In the genomic region with DNA sequence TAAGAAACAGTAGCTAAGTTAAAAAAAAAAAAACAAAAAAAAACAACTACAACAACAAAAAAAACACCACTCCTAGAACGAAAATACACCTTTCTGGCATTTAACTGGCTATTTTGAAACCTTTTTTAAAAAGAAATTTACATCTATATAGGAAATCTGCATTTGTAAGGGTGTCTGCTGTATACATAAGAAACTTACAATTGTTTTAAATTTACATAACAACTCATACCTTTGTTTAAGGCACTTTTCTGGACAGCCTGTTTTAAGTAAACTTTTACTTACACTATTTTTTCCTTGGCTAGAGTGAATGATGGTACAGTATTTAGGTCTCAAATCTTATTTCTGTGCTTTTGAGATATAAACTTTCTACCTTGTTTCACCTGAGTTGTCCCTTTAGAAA, we compare ENCODE assay signal across 33 cellular contexts.
"Had no signal": no experiment of that assay in that cellular context is flagged by ENCODE, and none has a peak within 500 bp of the region (broad histone marks: within the 10 kb centered on the region; RNA-seq: fewer than 3 reads in every experiment).

No MANE protein-coding gene starts in this region.

- H3K9me3 ChIP-seq: ascending aorta, colonic mucosa, heart left ventricle, psoas muscle, sigmoid colon, thoracic aorta had no signal

- H3K4me3 Mint-ChIP-seq: activated CD4-positive, alpha-beta memory T cell treated with anti-CD3 and anti-CD28 coated beads, Interleukin-2, amount 10 ng/mL, durations not matched to agents 7 days and 5 days; activated CD4-positive, alpha-beta T cell treated with anti-CD3 and anti-CD28 coated beads, Interleukin-2, amount 10 ng/mL, durations not matched to agents 7 days and 5 days; activated naive CD4-positive, alpha-beta T cell treated with anti-CD3 and anti-CD28 coated beads, Interleukin-2, amount 10 ng/mL, durations not matched to agents 7 days and 5 days; activated naive CD8-positive, alpha-beta T cell treated with anti-CD3 and anti-CD28 coated beads, Interleukin-2, amount 10 ng/mL, durations not matched to agents 7 days and 5 days; activated T-cell treated with anti-CD3 and anti-CD28 coated beads, Interleukin-2, amount 50 U/mL, for 24 hours; brain; effector memory CD8-positive, alpha-beta T cell; naive thymus-derived CD8-positive, alpha-beta T cell; neural crest cell; stimulated activated effector memory CD8-positive, alpha-beta T cell treated with anti-CD3 and anti-CD28 coated beads, Interleukin-12 subunit alpha, Interleukin-12 subunit beta, amount 100 ng/mL, for 72 hours; stimulated activated naive CD8-positive, alpha-beta T cell treated with anti-CD3 and anti-CD28 coated beads, Interleukin-15, Interleukin-2, amounts not matched to agents 100 ng/mL and 50 ng/mL, for 24 hours; T-helper 17 cell; type B pancreatic cell had no signal

- H3K27me3 ChIP-seq: ascending aorta, cardiac muscle cell, colonic mucosa, sigmoid colon had no signal

- H2AFZ ChIP-seq: parathyroid adenoma had no signal

- H3K27ac Mint-ChIP-seq: activated CD4-positive, alpha-beta memory T cell treated with anti-CD3 and anti-CD28 coated beads, Interleukin-2, amount 10 ng/mL, durations not matched to agents 7 days and 5 days; activated CD4-positive, alpha-beta T cell treated with anti-CD3 and anti-CD28 coated beads, Interleukin-2, amount 10 ng/mL, durations not matched to agents 7 days and 5 days; activated naive CD4-positive, alpha-beta T cell treated with anti-CD3 and anti-CD28 coated beads, Interleukin-2, amount 10 ng/mL, durations not matched to agents 7 days and 5 days; activated naive CD8-positive, alpha-beta T cell treated with anti-CD3 and anti-CD28 coated beads, Interleukin-2, amount 10 ng/mL, durations not matched to agents 7 days and 5 days; activated T-cell treated with anti-CD3 and anti-CD28 coated beads, Interleukin-2, amount 50 U/mL, for 24 hours; brain; effector memory CD8-positive, alpha-beta T cell; naive thymus-derived CD8-positive, alpha-beta T cell; stimulated activated effector memory CD8-positive, alpha-beta T cell treated with anti-CD3 and anti-CD28 coated beads, Interleukin-12 subunit alpha, Interleukin-12 subunit beta, amount 100 ng/mL, for 72 hours; stimulated activated naive CD8-positive, alpha-beta T cell treated with anti-CD3 and anti-CD28 coated beads, Interleukin-15, Interleukin-2, amounts not matched to agents 100 ng/mL and 50 ng/mL, for 24 hours; T-helper 17 cell; type B pancreatic cell had no signal

- H3K4me1 ChIP-seq: colonic mucosa, heart left ventricle, parathyroid adenoma, psoas muscle, sigmoid colon had no signal

- H3K4me3 ChIP-seq: ascending aorta, cardiac muscle cell, colonic mucosa, heart left ventricle, psoas muscle, sigmoid colon, thoracic aorta had no signal

- H3K79me2 ChIP-seq: parathyroid adenoma had no signal

- DNase-seq: activated CD4-positive, alpha-beta memory T cell treated with anti-CD3 and anti-CD28 coated beads, Interleukin-2, amount 10 ng/mL, durations not matched to agents 7 days and 5 days; activated CD4-positive, alpha-beta T cell treated with anti-CD3 and anti-CD28 coated beads, Interleukin-2, amount 10 ng/mL, durations not matched to agents 7 days and 5 days; activated CD4-positive, CD25-positive, alpha-beta regulatory T cell treated with anti-CD3 and anti-CD28 coated beads, Interleukin-2, amount 50 U/mL, for 72 hours; activated CD8-positive, alpha-beta memory T cell treated with anti-CD3 and anti-CD28 coated beads, Interleukin-2, amount 50 U/mL, for 48 hours; activated gamma-delta T cell; activated naive CD4-positive, alpha-beta T cell treated with anti-CD3 and anti-CD28 coated beads, Interleukin-2, amount 10 ng/mL, durations not matched to agents 7 days and 5 days; activated naive CD8-positive, alpha-beta T cell treated with anti-CD3 and anti-CD28 coated beads, Interleukin-2, amount 10 ng/mL, durations not matched to agents 7 days and 5 days; activated T-cell treated with anti-CD3 and anti-CD28 coated beads, Interleukin-2, amount 50 U/mL, for 24 hours; cerebellar nuclear complex; colonic mucosa; effector memory CD8-positive, alpha-beta T cell; heart left ventricle; hypothalamus; left colon; mesenchymal stem cell; naive thymus-derived CD8-positive, alpha-beta T cell; occipital lobe; psoas muscle; sigmoid colon; small intestine; stimulated activated CD4-positive, alpha-beta T cell treated with anti-CD3 and anti-CD28 coated beads, Interleukin-4, amount 100 ng/mL, for 24 hours; T-helper 17 cell; T1000; WERI-Rb-1 had no signal

- ATAC-seq: effector memory CD8-positive, alpha-beta T cell; heart left ventricle; left colon; naive thymus-derived CD8-positive, alpha-beta T cell; psoas muscle; stimulated activated effector memory CD8-positive, alpha-beta T cell treated with anti-CD3 and anti-CD28 coated beads, Interleukin-12 subunit alpha, Interleukin-12 subunit beta, amount 100 ng/mL, for 72 hours; T-helper 17 cell had no signal

- H3K27ac ChIP-seq: ascending aorta, cardiac muscle cell, colonic mucosa, heart left ventricle, parathyroid adenoma, psoas muscle, sigmoid colon, thoracic aorta, WERI-Rb-1 had no signal

- H3K9ac ChIP-seq: parathyroid adenoma had no signal

- H3K36me3 ChIP-seq: ascending aorta, cardiac muscle cell, colonic mucosa, heart left ventricle, sigmoid colon, thoracic aorta, WERI-Rb-1 had no signal

- H3K36me3 Mint-ChIP-seq: activated naive CD4-positive, alpha-beta T cell treated with anti-CD3 and anti-CD28 coated beads, Interleukin-2, amount 10 ng/mL, durations not matched to agents 7 days and 5 days; activated naive CD8-positive, alpha-beta T cell treated with anti-CD3 and anti-CD28 coated beads, Interleukin-2, amount 10 ng/mL, durations not matched to agents 7 days and 5 days; brain; naive thymus-derived CD8-positive, alpha-beta T cell; stimulated activated effector memory CD8-positive, alpha-beta T cell treated with anti-CD3 and anti-CD28 coated beads, Interleukin-12 subunit alpha, Interleukin-12 subunit beta, amount 100 ng/mL, for 72 hours; type B pancreatic cell had no signal

- H3K9me3 Mint-ChIP-seq: activated CD4-positive, alpha-beta memory T cell treated with anti-CD3 and anti-CD28 coated beads, Interleukin-2, amount 10 ng/mL, durations not matched to agents 7 days and 5 days; activated CD4-positive, alpha-beta T cell treated with anti-CD3 and anti-CD28 coated beads, Interleukin-2, amount 10 ng/mL, durations not matched to agents 7 days and 5 days; activated naive CD4-positive, alpha-beta T cell treated with anti-CD3 and anti-CD28 coated beads, Interleukin-2, amount 10 ng/mL, durations not matched to agents 7 days and 5 days; activated naive CD8-positive, alpha-beta T cell treated with anti-CD3 and anti-CD28 coated beads, Interleukin-2, amount 10 ng/mL, durations not matched to agents 7 days and 5 days; activated T-cell treated with anti-CD3 and anti-CD28 coated beads, Interleukin-2, amount 50 U/mL, for 24 hours; brain; effector memory CD8-positive, alpha-beta T cell; naive thymus-derived CD8-positive, alpha-beta T cell; neural crest cell; stimulated activated effector memory CD8-positive, alpha-beta T cell treated with anti-CD3 and anti-CD28 coated beads, Interleukin-12 subunit alpha, Interleukin-12 subunit beta, amount 100 ng/mL, for 72 hours; stimulated activated naive CD8-positive, alpha-beta T cell treated with anti-CD3 and anti-CD28 coated beads, Interleukin-15, Interleukin-2, amounts not matched to agents 100 ng/mL and 50 ng/mL, for 24 hours; type B pancreatic cell had no signal

- H3K4me1 Mint-ChIP-seq: activated CD4-positive, alpha-beta T cell treated with anti-CD3 and anti-CD28 coated beads, Interleukin-2, amount 10 ng/mL, durations not matched to agents 7 days and 5 days; activated naive CD4-positive, alpha-beta T cell treated with anti-CD3 and anti-CD28 coated beads, Interleukin-2, amount 10 ng/mL, durations not matched to agents 7 days and 5 days; activated naive CD8-positive, alpha-beta T cell treated with anti-CD3 and anti-CD28 coated beads, Interleukin-2, amount 10 ng/mL, durations not matched to agents 7 days and 5 days; brain; naive thymus-derived CD8-positive, alpha-beta T cell; neural crest cell; stimulated activated effector memory CD8-positive, alpha-beta T cell treated with anti-CD3 and anti-CD28 coated beads, Interleukin-12 subunit alpha, Interleukin-12 subunit beta, amount 100 ng/mL, for 72 hours; T-helper 17 cell had no signal

- H3K27me3 Mint-ChIP-seq: brain, type B pancreatic cell had no signal
